14 cellular contexts compared by ENCODE assay signal in genomic region chr19:54624825-54625747, GRCh38. TPM values are rescaled to one million over a fixed set of nuclear protein-coding genes. Genes with fewer than 3 reads are reported as not detected.
DNase-seq lines count a peak whose midpoint lies in the region; ATAC-seq, FAIRE-seq and TF ChIP-seq lines count a peak whose summit lies in the region.
"Not testable (repeated sequence)": the region's sequence is repeated elsewhere in the genome, so short reads cannot be mapped to it uniquely, and the experiment has no call there.
"Had no signal": no experiment of that assay in that cellular context is flagged by ENCODE, and none has a peak within 500 bp of the region (broad histone marks: within the 10 kb centered on the region; RNA-seq: fewer than 3 reads in every experiment).

No MANE protein-coding gene starts in this region.

- not testable (repeated sequence) for DNase-seq in GM12891 (ENCODE audit: insufficient read length, low spot score); GM19239 (ENCODE audit: insufficient read length, low spot score); T-helper 17 cell; effector memory CD8-positive, alpha-beta T cell; naive thymus-derived CD4-positive, alpha-beta T cell
- peak; percentile 40 for DNase-seq in transverse colon

- H3K4me1 ChIP-seq in BLaER1, result peaks cover 77% of the 10 kb centered on the region
- H3K4me1 ChIP-seq in naive thymus-derived CD4-positive, alpha-beta T cell (ENCODE audit: control insufficient read depth in 2 of 2, insufficient read depth in 2 of 2, low read length in 2 of 2); transverse colon: not testable (repeated sequence)

- H3K4me1 Mint-ChIP-seq in T-helper 17 cell, result not testable (repeated sequence)
- peaks cover 28 to 48% of the 10 kb centered on the region in 2 donors for H3K4me1 Mint-ChIP-seq in effector memory CD8-positive, alpha-beta T cell (ENCODE audit: low read depth in 2 of 2)
- peaks cover 0 to 16% (median 0%) of the 10 kb centered on the region in 7 donors for H3K4me1 Mint-ChIP-seq in naive thymus-derived CD4-positive, alpha-beta T cell

- not testable (repeated sequence) for H3K9me3 Mint-ChIP-seq in effector memory CD8-positive, alpha-beta T cell
- peaks cover 0 to 19% (median 2%) of the 10 kb centered on the region in 11 donors for H3K9me3 Mint-ChIP-seq in naive thymus-derived CD4-positive, alpha-beta T cell

- peaks cover 12% of the 10 kb centered on the region for H3K9me3 ChIP-seq in BLaER1
- not testable (repeated sequence) for H3K9me3 ChIP-seq in T-helper 17 cell (ENCODE audit: control insufficient read depth, low read length, poor library complexity, severe bottlenecking); naive thymus-derived CD4-positive, alpha-beta T cell (ENCODE audit: control insufficient read depth in 2 of 3, low read length in 3 of 3); transverse colon

- in situ Hi-C loops in transverse colon (cut with MboI; ENCODE audit: low pct_ligation_motif_present in 1 of 4, low pct_unique_long_range_greater_than_20kb in 1 of 4, low sequenced_read_pairs in 3 of 4), result not testable (repeated sequence)

- peaks cover 60% of the 10 kb centered on the region for H3K27me3 Mint-ChIP-seq in T-helper 17 cell
- H3K27me3 Mint-ChIP-seq in effector memory CD8-positive, alpha-beta T cell, result peaks cover 12 to 44% of the 10 kb centered on the region in 2 donors
- H3K27me3 Mint-ChIP-seq in naive thymus-derived CD4-positive, alpha-beta T cell, result peaks cover 17 to 48% (median 39%) of the 10 kb centered on the region in 5 donors

- peak overlapping the region; percentile 79 for H3K9ac ChIP-seq in BLaER1

- not testable (repeated sequence) for H3K36me3 ChIP-seq in BLaER1; naive thymus-derived CD4-positive, alpha-beta T cell (ENCODE audit: control insufficient read depth in 2 of 3, insufficient read depth in 3 of 3, low read length in 3 of 3); transverse colon

- ATAC-seq in HG03354 (IDR thresholded peaks at IDR 0.05; ENCODE audit: poor library complexity, severe bottlenecking, unreplicated experiment) (peak; percentile 51), T-helper 17 cell (peak; percentile 67)
- peak; percentile 78 for ATAC-seq in effector memory CD8-positive, alpha-beta T cell (replicated peaks)
- peak; percentile 78 for ATAC-seq in naive thymus-derived CD4-positive, alpha-beta T cell

- H3K27ac ChIP-seq in BLaER1, result peak overlapping the region; percentile 98
- not testable (repeated sequence) for H3K27ac ChIP-seq in naive thymus-derived CD4-positive, alpha-beta T cell (ENCODE audit: low read depth, low read length)
- peak overlapping the region in 1 of 4 donors; percentile 55 for H3K27ac ChIP-seq in transverse colon

- not testable (repeated sequence) for H4K20me1 ChIP-seq in BLaER1

- FAIRE-seq in GM12891 (lab: Jason Lieb, UNC), result peak; percentile 88
- FAIRE-seq in GM19239 (lab: Jason Lieb, UNC), result peak; percentile 89

- POLR2A ChIA-PET in naive thymus-derived CD4-positive, alpha-beta T cell (lab: Charles Lee), result not testable (repeated sequence)

- H3K27ac Mint-ChIP-seq in T-helper 17 cell; naive thymus-derived CD4-positive, alpha-beta T cell: not testable (repeated sequence)
- H3K27ac Mint-ChIP-seq in effector memory CD8-positive, alpha-beta T cell, result peak overlapping the region; percentile 68 to 92

- not testable (repeated sequence) for TF ChIP-seq CTCF in transverse colon (IDR thresholded peaks at IDR 0.05)

- H3K4me3 ChIP-seq in BLaER1, result peak overlapping the region; percentile 41
- not testable (repeated sequence) for H3K4me3 ChIP-seq in naive thymus-derived CD4-positive, alpha-beta T cell (ENCODE audit: low read length); transverse colon

- intact Hi-C loops in naive thymus-derived CD4-positive, alpha-beta T cell (cut with micrococcal nuclease); transverse colon (cut with DNase I; ENCODE audit: low total_unique reads): not testable (repeated sequence)

- H3K4me2 ChIP-seq in BLaER1, result peak overlapping the region; percentile 88

- not testable (repeated sequence) for H3K27me3 ChIP-seq in BLaER1; naive thymus-derived CD4-positive, alpha-beta T cell (ENCODE audit: control insufficient read depth in 2 of 2, insufficient read depth in 2 of 2, low read length in 2 of 2); transverse colon

- CTCF ChIA-PET in naive thymus-derived CD4-positive, alpha-beta T cell (lab: Charles Lee), result not testable (repeated sequence)

- WGBS in transverse colon (ENCODE audit: low coverage in 1 of 2), 2 donors, result 70 to 85% methylated on average over 7 to 11 of the region's 17 CpGs

- H3K4me3 Mint-ChIP-seq in T-helper 17 cell; naive thymus-derived CD4-positive, alpha-beta T cell: not testable (repeated sequence)
- peak overlapping the region; percentile 58 to 76 for H3K4me3 Mint-ChIP-seq in effector memory CD8-positive, alpha-beta T cell

- TF ChIP-seq EP300 in transverse colon (IDR thresholded peaks at IDR 0.05; ENCODE audit: low read depth), result not testable (repeated sequence)

- TF ChIP-seq POLR2A in GM12891 (IDR thresholded peaks at IDR 0.05; ENCODE audit: low read depth, low read length); transverse colon (IDR thresholded peaks at IDR 0.05): not testable (repeated sequence)

- not testable (repeated sequence) for H3K36me3 Mint-ChIP-seq in T-helper 17 cell (ENCODE audit: low read depth); effector memory CD8-positive, alpha-beta T cell (ENCODE audit: insufficient read depth)
- peaks cover 0 to 11% (median 0%) of the 10 kb centered on the region in 5 donors for H3K36me3 Mint-ChIP-seq in naive thymus-derived CD4-positive, alpha-beta T cell

RNA-seq across cellular contexts. Expression of gene LILRB1, which starts 5.2 kb away (rescaled TPM):
- 56.9 TPM for polyA plus RNA-seq in GM12891 (2012; ENCODE audit: low read depth, missing spikeins)
- 1 to 10 TPM in 1 of 2 donors, under 1 TPM in 1; 0.42 to 4.3 TPM for total RNA-seq in T-helper 17 cell
- total RNA-seq in naive thymus-derived CD4-positive, alpha-beta T cell, result 10 to 100 TPM in 1 of 5 experiments, 1 to 10 TPM in 3, not detected in 1; 1.1 to 56.5 (median 5.1) TPM
- under 1 TPM in 1 of 2 donors, not detected in 1; 0.09 TPM for polyA plus RNA-seq in naive thymus-derived CD4-positive, alpha-beta T cell
- total RNA-seq in transverse colon, result 1 to 10 TPM in 1 of 4 donors, under 1 TPM in 1, not detected in 2; 0.96 to 5.1 TPM
- total RNA-seq: A172, GM23248, K562, SJSA1 had no signal
- polyA plus RNA-seq: BJ, K562 had no signal

RNA-seq across cellular contexts. Expression of gene LILRA1, which starts 31.7 kb away (rescaled TPM):
- 0.95 TPM for polyA plus RNA-seq in GM12891 (2012; ENCODE audit: low read depth, missing spikeins)
- total RNA-seq in T-helper 17 cell, result 1 to 10 TPM in 1 of 2 donors, under 1 TPM in 1; 0.65 to 2.1 TPM
- total RNA-seq in naive thymus-derived CD4-positive, alpha-beta T cell, result 10 to 100 TPM in 1 of 5 experiments, 1 to 10 TPM in 1, not detected in 3; 4.3 to 36.7 TPM
- under 1 TPM in 1 of 2 donors, not detected in 1; 0.14 TPM for polyA plus RNA-seq in naive thymus-derived CD4-positive, alpha-beta T cell
- 1 to 10 TPM in 1 of 4 donors, under 1 TPM in 2, not detected in 1; 0.16 to 4.5 (median 0.27) TPM for total RNA-seq in transverse colon
- total RNA-seq: A172; CD8-positive, alpha-beta memory T cell; GM23248; K562; SJSA1 had no signal
- polyA plus RNA-seq: BJ; CD8-positive, alpha-beta memory T cell; GM23248; K562 had no signal

RNA-seq across cellular contexts. Expression of gene LILRB4, which starts 37.7 kb away (rescaled TPM):
- 7.3 TPM for polyA plus RNA-seq in GM12891 (2012; ENCODE audit: low read depth, missing spikeins)
- total RNA-seq in T-helper 17 cell (1 to 10 TPM in 1 of 2 donors, under 1 TPM in 1; 0.47 to 1.9 TPM), transverse colon (10 to 100 TPM in 1 of 4 donors, 1 to 10 TPM in 2, not detected in 1; 1.8 to 47.1 (median 4.0) TPM)
- total RNA-seq in naive thymus-derived CD4-positive, alpha-beta T cell, result 10 to 100 TPM in 1 of 5 experiments, 1 to 10 TPM in 3, under 1 TPM in 1; 0.15 to 20.2 (median 2.5) TPM
- not detected for polyA plus RNA-seq in naive thymus-derived CD4-positive, alpha-beta T cell
- total RNA-seq: A172, GM23248, K562, SJSA1 had no signal
- polyA plus RNA-seq: BJ; CD8-positive, alpha-beta memory T cell; GM23248; K562 had no signal

RNA-seq across cellular contexts. Expression of gene LILRA2, which starts 51.5 kb away (rescaled TPM):
- 2.7 TPM for polyA plus RNA-seq in GM12891 (2012; ENCODE audit: low read depth, missing spikeins)
- total RNA-seq in T-helper 17 cell (1 to 10 TPM in 1 of 2 donors, under 1 TPM in 1; 0.68 to 3.3 TPM), transverse colon (1 to 10 TPM in 2 of 4 donors, not detected in 2; 1.1 to 1.5 TPM)
- total RNA-seq in naive thymus-derived CD4-positive, alpha-beta T cell, result 10 to 100 TPM in 1 of 5 experiments, 1 to 10 TPM in 1, under 1 TPM in 3; 0.24 to 50.3 (median 0.87) TPM
- under 1 TPM; 0.18 to 0.38 TPM for polyA plus RNA-seq in naive thymus-derived CD4-positive, alpha-beta T cell
- total RNA-seq: A172; CD8-positive, alpha-beta memory T cell; GM23248; SJSA1 had no signal
- polyA plus RNA-seq: BJ; CD8-positive, alpha-beta memory T cell; GM23248 had no signal
